ENCODE assay signal across 20 cellular contexts in genomic region chr3:100429187-100429586, GRCh38. TPM values are rescaled to one million over a fixed set of nuclear protein-coding genes. Genes with fewer than 3 reads are reported as not detected.
DNase-seq lines count a peak whose midpoint lies in the region; ATAC-seq and TF ChIP-seq lines count a peak whose summit lies in the region.
"Had no signal": no experiment of that assay in that cellular context is flagged by ENCODE, and none has a peak within 500 bp of the region (broad histone marks: within the 10 kb centered on the region; RNA-seq: fewer than 3 reads in every experiment).

No MANE protein-coding gene starts in this region.

- H3K9me3 ChIP-seq in adipocyte (ENCODE audit: control insufficient read depth, low read length) = peaks cover 3% of the 10 kb centered on the region
- H3K9me3 ChIP-seq in lower lobe of right lung = peaks cover 2% of the 10 kb centered on the region
- H3K9me3 ChIP-seq in tibial artery = peaks cover 0 to 4% (median 0%) of the 10 kb centered on the region in 3 donors

- DNase-seq in NCI-H82 treated with DMSO at 0.1 percent for 48 hours (lab: John Stamatoyannopoulos, UW; ENCODE audit: unreplicated experiment) (peak; percentile 18), adipocyte (ENCODE audit: low read depth) (peak; percentile 1), lower lobe of right lung (no peak), tibial artery (no peak), brain microvascular endothelial cell (no peak), NCI-H1417 treated with DMSO at 0.1 percent for 48 hours (lab: John Stamatoyannopoulos, UW) (no peak)
- no peak for DNase-seq in stimulated activated CD4-positive, alpha-beta T cell treated with anti-CD3 and anti-CD28 coated beads, Interleukin-4, amount 100 ng/mL, for 1 hour
- DNase-seq: CD4-positive, CD25-positive, alpha-beta regulatory T cell; COR-L47; DMS 273 treated with DMSO at 0.1 percent for 48 hours; DMS79 treated with DMSO at 0.1 percent for 48 hours; Karpas-422; NCI-H1694 treated with DMSO at 0.1 percent for 48 hours; NCI-H2081 treated with DMSO at 0.1 percent for 48 hours; NCI-H2171 treated with DMSO at 0.1 percent for 48 hours; NCI-H524 treated with DMSO at 0.1 percent for 48 hours; SHP77 had no signal

- H3K27ac ChIP-seq in lower lobe of right lung (no peak overlapping the region), tibial artery (peak overlapping the region; percentile 31 to 45), brain microvascular endothelial cell (no peak overlapping the region)
- H3K27ac ChIP-seq: SK-N-MC had no signal

- in situ Hi-C loops in brain microvascular endothelial cell (cut with HindIII; ENCODE audit: low pct_ligation_motif_present, low sequenced_read_pairs) = no loop called here

- intact Hi-C loops in lower lobe of right lung (cut with DNase I) = no loop called here
- intact Hi-C loops in tibial artery (cut with DNase I; ENCODE audit: low total_unique reads) = no loop called here

- H3K4me1 ChIP-seq in adipocyte (ENCODE audit: control insufficient read depth, insufficient read depth, low read length) (peaks cover 20% of the 10 kb centered on the region), lower lobe of right lung (no peaks in the 10 kb centered on the region), tibial artery (peaks cover 0 to 6% (median 0%) of the 10 kb centered on the region in 4 donors)

- no peak for TF ChIP-seq CTCF in lower lobe of right lung (IDR thresholded peaks at IDR 0.05)
- no peak for TF ChIP-seq CTCF in tibial artery (IDR thresholded peaks at IDR 0.05)
- TF ChIP-seq CTCF in brain microvascular endothelial cell (IDR thresholded peaks at IDR 0.05; ENCODE audit: low read depth, low read length, missing control alignments) = no peak

- no peaks in the 10 kb centered on the region for H3K36me3 ChIP-seq in adipocyte (ENCODE audit: control insufficient read depth, insufficient read depth, low read length, severe bottlenecking)
- no peaks in the 10 kb centered on the region for H3K36me3 ChIP-seq in lower lobe of right lung
- no peaks in the 10 kb centered on the region for H3K36me3 ChIP-seq in tibial artery
- H3K36me3 ChIP-seq in brain microvascular endothelial cell (replicated peaks) = no peaks in the 10 kb centered on the region

- no peak for ATAC-seq in lower lobe of right lung
- ATAC-seq in GM18867 (IDR thresholded peaks at IDR 0.05; ENCODE audit: unreplicated experiment) = no peak
- ATAC-seq: HCT116 had no signal

- H3K27me3 ChIP-seq in adipocyte (replicated peaks; ENCODE audit: control insufficient read depth, insufficient read depth, low read length) (no peaks in the 10 kb centered on the region), lower lobe of right lung (ENCODE audit: low read depth) (no peaks in the 10 kb centered on the region), tibial artery (no peaks in the 10 kb centered on the region), brain microvascular endothelial cell (replicated peaks) (no peaks in the 10 kb centered on the region)

- H3K4me3 ChIP-seq in adipocyte (ENCODE audit: low read length) (no peak overlapping the region), lower lobe of right lung (peak overlapping the region; percentile 28), tibial artery (peak overlapping the region; percentile 31 to 38), brain microvascular endothelial cell (ENCODE audit: low read depth, low read length) (no peak overlapping the region)
- H3K4me3 ChIP-seq: SK-N-MC had no signal

- H3K9ac ChIP-seq in adipocyte (ENCODE audit: low read length) = no peak overlapping the region

RNA-seq across cellular contexts. Expression of gene LNP1, which starts 27.8 kb away (rescaled TPM):
- total RNA-seq in lower lobe of right lung = 2.0 TPM

RNA-seq across cellular contexts. Expression of gene TOMM70, which starts 28.3 kb away (rescaled TPM):
- total RNA-seq in lower lobe of right lung = 31.3 TPM

Comparison
In these comparisons a context has a peak if more than half of its experiments do, and no peak if none do; other contexts are left out.
1. DNase-seq: peak in NCI-H82 treated with DMSO at 0.1 percent for 48 hours (single experiment) and adipocyte (single experiment); none in lower lobe of right lung (single experiment), tibial artery (0 of 2), stimulated activated CD4-positive, alpha-beta T cell treated with anti-CD3 and anti-CD28 coated beads, Interleukin-4, amount 100 ng/mL, for 1 hour (single experiment), brain microvascular endothelial cell (single experiment) and NCI-H1417 treated with DMSO at 0.1 percent for 48 hours (single experiment).
2. H3K4me3 ChIP-seq: peak in lower lobe of right lung (single experiment) and tibial artery (2 of 2); none in adipocyte (single experiment) and brain microvascular endothelial cell (single experiment).
3. H3K27ac ChIP-seq: peak in tibial artery (2 of 2); none in lower lobe of right lung (single experiment) and brain microvascular endothelial cell (single experiment).